9 cellular contexts compared by ENCODE assay signal in genomic region chr5:108093186-108093585, GRCh38.
DNase-seq lines count a peak whose midpoint lies in the region; ATAC-seq, FAIRE-seq and TF ChIP-seq lines count a peak whose summit lies in the region.
"Had no signal": no experiment of that assay in that cellular context is flagged by ENCODE, and none has a peak within 500 bp of the region (broad histone marks: within the 10 kb centered on the region; RNA-seq: fewer than 3 reads in every experiment).

No MANE protein-coding gene starts in this region.

- DNase-seq in GM06990 (ENCODE audit: extremely low read depth, insufficient read length): no peak
- peak; percentile 72 for DNase-seq in NCI-H69 (lab: John Stamatoyannopoulos, UW)
- peak; percentile 32 to 56 for DNase-seq in fibroblast of lung (ENCODE audit: low read depth in 2 of 2)
- DNase-seq in medulla oblongata (ENCODE audit: extremely low spot score): no peak
- no peak for DNase-seq in SHP77 (lab: John Stamatoyannopoulos, UW)
- no peak for DNase-seq in midbrain (lab: John Stamatoyannopoulos, UW)

- H3K79me2 ChIP-seq in fibroblast of lung (ENCODE audit: control insufficient read depth, insufficient read depth, low read length): no peaks in the 10 kb centered on the region

- TF ChIP-seq CTCF in GM06990 (IDR thresholded peaks at IDR 0.05; ENCODE audit: insufficient read depth, low read length, poor library complexity, severe bottlenecking): peak; percentile 41
- TF ChIP-seq CTCF in fibroblast of lung (conservative IDR thresholded peaks at IDR 0.05 in 1 of 2, IDR thresholded peaks at IDR 0.05 in 1 of 2; ENCODE audit: low read depth in 1 of 2, low read length in 2 of 2): peak; percentile 61 to 65

- no peak for ATAC-seq in esophagus mucosa

- no peak overlapping the region for H3K4me2 ChIP-seq in fibroblast of lung (ENCODE audit: extremely low read depth, insufficient read depth, low read length)
- H3K4me2 ChIP-seq: KMS-11 had no signal

- no peaks in the 10 kb centered on the region for H3K36me3 ChIP-seq in GM06990 (ENCODE audit: control insufficient read depth, insufficient read depth, low read length)
- no peaks in the 10 kb centered on the region for H3K36me3 ChIP-seq in fibroblast of lung (ENCODE audit: control insufficient read depth, insufficient read depth, low read length)

- no peaks in the 10 kb centered on the region for H3K9me3 ChIP-seq in fibroblast of lung (ENCODE audit: control insufficient read depth, insufficient read depth, low read depth, low read length)

- no peaks in the 10 kb centered on the region for H3K4me1 ChIP-seq in fibroblast of lung (ENCODE audit: control insufficient read depth, extremely low read depth, insufficient read depth, low read length)

- H3K4me3 ChIP-seq in GM06990 (replicated peaks; ENCODE audit: low read depth, low read length): no peak overlapping the region
- H3K4me3 ChIP-seq in fibroblast of lung (replicated peaks in 1 of 4; ENCODE audit: control extremely low read depth in 1 of 4, insufficient read depth in 1 of 4, low read depth in 3 of 4, low read length in 4 of 4): no peak overlapping the region

- no peak overlapping the region for H3K9ac ChIP-seq in fibroblast of lung (ENCODE audit: insufficient read depth, low read length)
- H3K9ac ChIP-seq: KMS-11 had no signal

- no peak overlapping the region for H2AFZ ChIP-seq in fibroblast of lung (ENCODE audit: low read length)

- H3K27me3 ChIP-seq in GM06990 (replicated peaks; ENCODE audit: control insufficient read depth, insufficient read depth, low read length): no peaks in the 10 kb centered on the region
- no peaks in the 10 kb centered on the region for H3K27me3 ChIP-seq in fibroblast of lung (ENCODE audit: control insufficient read depth, insufficient read depth, low read length)

- FAIRE-seq in A204.1 (lab: Jason Lieb, UNC): peak; percentile 59

- no peak overlapping the region for H3K27ac ChIP-seq in fibroblast of lung (ENCODE audit: insufficient read depth, low read length)
- H3K27ac ChIP-seq: KMS-11 had no signal

- H4K20me1 ChIP-seq in fibroblast of lung (ENCODE audit: control insufficient read depth, extremely low read depth, insufficient read depth, low read length): no peaks in the 10 kb centered on the region

Comparison
In these comparisons a context has a peak if more than half of its experiments do, and no peak if none do; other contexts are left out.
1. DNase-seq: peak in NCI-H69 (single experiment) and fibroblast of lung (2 of 2); none in GM06990 (single experiment), medulla oblongata (single experiment), SHP77 (0 of 2) and midbrain (single experiment).